ENCODE assay signal across 22 cellular contexts in genomic region chr2:239119346-239120126, GRCh38.
A peak's percentile ranks its signal among the peaks of the same experiment; 100 is the strongest.
DNase-seq lines count a peak whose midpoint lies in the region; ATAC-seq and TF ChIP-seq lines count a peak whose summit lies in the region.
"Had no signal": no experiment of that assay in that cellular context is flagged by ENCODE, and none has a peak within 500 bp of the region (broad histone marks: within the 10 kb centered on the region; RNA-seq: fewer than 3 reads in every experiment).

No MANE protein-coding gene starts in this region.

- H3K4me3 Mint-ChIP-seq in CD14-positive monocyte (peak overlapping the region in 1 of 2 donors; percentile 58), T-cell (no peak overlapping the region), endothelial cell (ENCODE audit: unreplicated experiment) (no peak overlapping the region)
- H3K4me3 Mint-ChIP-seq: dendritic cell treated with granulocyte-macrophage colony-stimulating factor and Interleukin-4, amounts not matched to agents 40 ng/mL and 50 ng/mL, for 4 days had no signal

- H3K27me3 ChIP-seq in BLaER1: no peaks in the 10 kb centered on the region
- no peaks in the 10 kb centered on the region for H3K27me3 ChIP-seq in gastroesophageal sphincter
- H3K27me3 ChIP-seq: pancreas had no signal

- H3K27me3 Mint-ChIP-seq in CD14-positive monocyte (ENCODE audit: low read depth in 3 of 3) (peaks cover 0 to 2% (median 0%) of the 10 kb centered on the region in 3 donors), T-cell (no peaks in the 10 kb centered on the region), endothelial cell (ENCODE audit: unreplicated experiment) (peaks cover 9% of the 10 kb centered on the region)
- H3K27me3 Mint-ChIP-seq: dendritic cell treated with granulocyte-macrophage colony-stimulating factor and Interleukin-4, amounts not matched to agents 40 ng/mL and 50 ng/mL, for 4 days had no signal

- intact Hi-C loops in CD14-positive monocyte (cut with micrococcal nuclease): no loop called here

- H4K20me1 ChIP-seq in BLaER1: peaks cover 9% of the 10 kb centered on the region; the same call in 1 of the 2 replicates

- peaks cover 93% of the 10 kb centered on the region for H3K4me1 ChIP-seq in BLaER1
- H3K4me1 ChIP-seq in gastroesophageal sphincter: peaks cover 0 to 46% (median 0%) of the 10 kb centered on the region in 3 donors
- H3K4me1 ChIP-seq: pancreas had no signal

- H3K27ac Mint-ChIP-seq in CD14-positive monocyte (peak overlapping the region; percentile 38 to 78 (median 65)), T-cell (peak overlapping the region; percentile 6 to 71), endothelial cell (ENCODE audit: unreplicated experiment) (peak overlapping the region; percentile 48)
- H3K27ac Mint-ChIP-seq: dendritic cell treated with granulocyte-macrophage colony-stimulating factor and Interleukin-4, amounts not matched to agents 40 ng/mL and 50 ng/mL, for 4 days had no signal

- H3K9me3 ChIP-seq in BLaER1: no peaks in the 10 kb centered on the region
- no peaks in the 10 kb centered on the region for H3K9me3 ChIP-seq in gastroesophageal sphincter
- H3K9me3 ChIP-seq: pancreas, thoracic aorta had no signal

- POLR2A ChIA-PET in T-cell (lab: Charles Lee): no interaction called here

- CTCF ChIA-PET in T-cell (lab: Charles Lee): no interaction called here

- H3K9me3 Mint-ChIP-seq in CD14-positive monocyte (peaks cover 0 to 1% (median 0%) of the 10 kb centered on the region in 7 donors), T-cell (no peaks in the 10 kb centered on the region), endothelial cell (ENCODE audit: unreplicated experiment) (no peaks in the 10 kb centered on the region)
- H3K9me3 Mint-ChIP-seq: dendritic cell treated with granulocyte-macrophage colony-stimulating factor and Interleukin-4, amounts not matched to agents 40 ng/mL and 50 ng/mL, for 4 days had no signal

- H3K4me1 Mint-ChIP-seq in CD14-positive monocyte: peaks cover 49% of the 10 kb centered on the region
- H3K4me1 Mint-ChIP-seq in T-cell: peaks cover 15 to 41% (median 27%) of the 10 kb centered on the region in 3 donors
- H3K4me1 Mint-ChIP-seq in endothelial cell (ENCODE audit: unreplicated experiment): peaks cover 10% of the 10 kb centered on the region

- H3K36me3 ChIP-seq in BLaER1 (peaks cover 11% of the 10 kb centered on the region), gastroesophageal sphincter (peaks cover 0 to 38% of the 10 kb centered on the region in 2 donors)
- H3K36me3 ChIP-seq: pancreas, thoracic aorta had no signal

- H3K27ac ChIP-seq in BLaER1: peak overlapping the region; percentile 85
- peak overlapping the region in 1 of 4 donors; percentile 3 for H3K27ac ChIP-seq in gastroesophageal sphincter
- H3K27ac ChIP-seq: C4-2B, HL-60, pancreas, thoracic aorta had no signal

- no peak for TF ChIP-seq EP300 in gastroesophageal sphincter (IDR thresholded peaks at IDR 0.05)

- 90 to 94% methylated on average over 9 to 11 of the region's 21 CpGs for WGBS in gastroesophageal sphincter (ENCODE audit: low coverage in 1 of 2), 2 donors

- DNase-seq in CD14-positive monocyte (ENCODE audit: low spot score) (no peak), T-cell (no peak), endothelial cell (ENCODE audit: low spot score) (no peak), NK-92 (lab: John Stamatoyannopoulos, UW; ENCODE audit: unreplicated experiment) (no peak)
- DNase-seq: activated CD8-positive, alpha-beta memory T cell treated with anti-CD3 and anti-CD28 coated beads for 24 hours; activated effector memory CD4-positive, alpha-beta T cell treated with Interleukin-2 at 50 U/mL for 16 hours; DMS79; GOT3; KG1; left ventricle myocardium superior; NCI-H1048; NCI-H2081; NCI-H69 had no signal

- peak overlapping the region; percentile 61 for H3K4me3 ChIP-seq in BLaER1
- no peak overlapping the region for H3K4me3 ChIP-seq in gastroesophageal sphincter
- H3K4me3 ChIP-seq: pancreas, thoracic aorta had no signal

- H3K36me3 Mint-ChIP-seq in CD14-positive monocyte (peaks cover 68 to 84% of the 10 kb centered on the region in 2 donors), T-cell (peaks cover 18% of the 10 kb centered on the region), endothelial cell (ENCODE audit: low read depth, unreplicated experiment) (peaks cover 7% of the 10 kb centered on the region)

- peak overlapping the region; percentile 75 for H3K9ac ChIP-seq in BLaER1

- TF ChIP-seq CTCF in CD14-positive monocyte (IDR thresholded peaks at IDR 0.05) (no peak), endothelial cell (IDR thresholded peaks at IDR 0.05; ENCODE audit: unreplicated experiment) (no peak), gastroesophageal sphincter (IDR thresholded peaks at IDR 0.05) (no peak)

- TF ChIP-seq POLR2A in gastroesophageal sphincter (IDR thresholded peaks at IDR 0.05): no peak

- ATAC-seq in T-cell (replicated peaks in 1 of 4) (no peak), gastroesophageal sphincter (no peak), GM21786 (IDR thresholded peaks at IDR 0.05; ENCODE audit: unreplicated experiment) (no peak)
- ATAC-seq: esophagus mucosa, left ventricle myocardium superior, pancreas had no signal

- peak overlapping the region; percentile 95 for H3K4me2 ChIP-seq in BLaER1
